16 cellular contexts compared by ENCODE assay signal in the genomic region with DNA sequence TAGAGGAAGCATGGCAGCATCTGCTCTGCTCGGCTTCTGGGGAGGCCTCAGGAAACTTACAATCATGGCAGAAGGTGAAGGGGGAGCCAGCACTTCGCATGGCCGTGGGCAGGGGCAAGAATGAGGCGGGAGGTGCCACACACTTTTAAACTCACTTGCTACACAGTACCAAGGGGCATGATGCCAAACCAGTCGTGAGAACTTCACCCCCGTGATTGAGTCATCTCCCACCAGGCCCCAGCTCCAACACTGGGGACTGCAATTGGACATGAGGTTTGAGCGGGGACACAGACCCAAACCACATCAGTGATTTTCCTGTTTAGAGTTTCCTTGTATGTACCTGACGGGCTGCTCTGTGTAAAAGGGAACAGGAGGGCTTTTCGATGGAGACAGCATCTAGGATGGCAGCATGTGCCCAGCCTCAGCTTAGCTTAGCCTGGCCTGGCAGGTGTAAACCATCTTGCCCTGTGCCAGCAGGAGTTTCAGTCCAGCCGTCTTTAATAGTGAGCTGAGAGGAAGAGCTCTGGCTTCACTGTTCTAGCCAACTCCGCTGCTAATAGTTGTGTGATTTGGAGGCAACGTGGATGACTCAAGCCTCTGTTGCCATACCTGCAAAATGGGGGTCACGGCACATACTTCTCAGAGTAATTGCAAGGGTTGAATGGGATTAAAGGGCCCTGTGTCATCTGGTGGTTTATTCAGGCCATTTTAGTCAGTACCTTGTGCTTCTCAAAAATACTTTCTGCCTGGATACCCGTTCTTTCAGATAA.
DNase-seq lines count a peak whose midpoint lies in the region; ATAC-seq, FAIRE-seq and TF ChIP-seq lines count a peak whose summit lies in the region.
"Had no signal": no experiment of that assay in that cellular context is flagged by ENCODE, and none has a peak within 500 bp of the region (broad histone marks: within the 10 kb centered on the region; RNA-seq: fewer than 3 reads in every experiment).

No MANE protein-coding gene starts in this region.

- no peak overlapping the region for H3K27ac Mint-ChIP-seq in GM23338
- H3K27ac Mint-ChIP-seq in astrocyte (ENCODE audit: unreplicated experiment), result peak overlapping the region; percentile 81
- H3K27ac Mint-ChIP-seq: memory B cell had no signal

- no peaks in the 10 kb centered on the region for H3K36me3 Mint-ChIP-seq in GM23338 (ENCODE audit: low read depth)
- H3K36me3 Mint-ChIP-seq in astrocyte (ENCODE audit: low read depth, unreplicated experiment), result peaks cover 12% of the 10 kb centered on the region
- H3K36me3 Mint-ChIP-seq: memory B cell had no signal

- H3K27me3 ChIP-seq in GM23338 (ENCODE audit: insufficient read depth) (no peaks in the 10 kb centered on the region), astrocyte (ENCODE audit: insufficient read depth, low read length) (no peaks in the 10 kb centered on the region)

- H3K79me2 ChIP-seq in GM23338 (replicated peaks; ENCODE audit: insufficient read depth) (no peaks in the 10 kb centered on the region), astrocyte (ENCODE audit: insufficient read depth, low read length) (peaks cover 60% of the 10 kb centered on the region)

- H3K4me1 Mint-ChIP-seq in GM23338 (peaks cover 25% of the 10 kb centered on the region), astrocyte (ENCODE audit: low read depth, unreplicated experiment) (peaks cover 46% of the 10 kb centered on the region)

- peaks cover 9% of the 10 kb centered on the region; the same call in 1 of the 2 replicates for H4K20me1 ChIP-seq in GM23338 (replicated peaks; ENCODE audit: insufficient read depth)
- H4K20me1 ChIP-seq in astrocyte (ENCODE audit: insufficient read depth, low read length), result peaks cover 24% of the 10 kb centered on the region

- DNase-seq in GM23338 (ENCODE audit: low spot score) (no peak), astrocyte (ENCODE audit: low read depth) (peak; percentile 65), foreskin fibroblast (peak; percentile 17 to 56), stromal cell of bone marrow (ENCODE audit: low read depth) (peak; percentile 22), SW480 (ENCODE audit: low spot score) (no peak)
- DNase-seq in activated effector memory CD4-positive, alpha-beta T cell treated with Interleukin-2 at 50 U/mL for 16 hours, result no peak
- DNase-seq: activated CD4-positive, alpha-beta T cell treated with anti-CD3 and anti-CD28 coated beads, Interleukin-2, amount 50 U/mL, for 48 hours; foreskin melanocyte; NCI-H2171 treated with DMSO at 0.1 percent for 48 hours; stimulated activated naive CD8-positive, alpha-beta T cell treated with anti-CD3 and anti-CD28 coated beads, Interleukin-15, Interleukin-2, amounts not matched to agents 100 U/mL and 50 U/mL, for 24 hours had no signal

- H3K27ac ChIP-seq in GM23338 (ENCODE audit: low read depth) (0 out of 2 replicates have a peak overlapping the region, but pooled peaks have one; percentile 14), astrocyte (ENCODE audit: low read depth, low read length) (peak overlapping the region; percentile 33)

- peaks cover 6% of the 10 kb centered on the region for H3K27me3 Mint-ChIP-seq in GM23338 (ENCODE audit: insufficient read depth, low read depth, poor library complexity)
- no peaks in the 10 kb centered on the region for H3K27me3 Mint-ChIP-seq in astrocyte (ENCODE audit: low read depth, unreplicated experiment)

- H3K9me3 ChIP-seq in astrocyte (ENCODE audit: insufficient read depth, low read depth, low read length), result no peaks in the 10 kb centered on the region

- H3K4me1 ChIP-seq in GM23338 (ENCODE audit: insufficient read depth), result 0 out of 2 replicates have a peak, but pooled peaks cover 4% of the 10 kb centered on the region
- peaks cover 43% of the 10 kb centered on the region for H3K4me1 ChIP-seq in astrocyte (ENCODE audit: insufficient read depth, low read length)

- H3F3A ChIP-seq in GM23338 (replicated peaks; ENCODE audit: low read depth), result no peaks in the 10 kb centered on the region

- no peak overlapping the region for H3K4me3 ChIP-seq in GM23338
- H3K4me3 ChIP-seq in astrocyte (ENCODE audit: insufficient read depth, low read depth, low read length), result no peak overlapping the region
- no peak overlapping the region for H3K4me3 ChIP-seq in foreskin fibroblast (ENCODE audit: low read depth in 1 of 2, low read length in 2 of 2)
- H3K4me3 ChIP-seq: skin epidermis had no signal

- no peak for TF ChIP-seq CTCF in GM23338 (conservative IDR thresholded peaks at IDR 0.05; ENCODE audit: low read depth in 2 of 2)
- TF ChIP-seq CTCF in astrocyte (IDR thresholded peaks at IDR 0.05; ENCODE audit: insufficient read depth, low read depth, low read length), result no peak
- no peak for TF ChIP-seq CTCF in foreskin fibroblast (IDR thresholded peaks at IDR 0.05; ENCODE audit: low read depth, low read length)

- H2AFZ ChIP-seq in GM23338, result no peak overlapping the region
- no peak overlapping the region for H2AFZ ChIP-seq in astrocyte (ENCODE audit: low read depth, low read length)

- ATAC-seq in GM23338, result no peak
- ATAC-seq in GM21515 (IDR thresholded peaks at IDR 0.05; ENCODE audit: unreplicated experiment), result no peak
- ATAC-seq in GM21529 (IDR thresholded peaks at IDR 0.05; ENCODE audit: unreplicated experiment), result no peak
- ATAC-seq: stimulated activated naive CD8-positive, alpha-beta T cell treated with anti-CD3 and anti-CD28 coated beads, Interleukin-15, Interleukin-2, amounts not matched to agents 100 U/mL and 50 U/mL, for 24 hours had no signal

- H3K4me2 ChIP-seq in GM23338 (no peak overlapping the region), astrocyte (ENCODE audit: low read length) (peak overlapping the region; percentile 21)

- no peaks in the 10 kb centered on the region for H3K9me3 Mint-ChIP-seq in GM23338
- H3K9me3 Mint-ChIP-seq in astrocyte (ENCODE audit: unreplicated experiment), result no peaks in the 10 kb centered on the region
- H3K9me3 Mint-ChIP-seq: memory B cell had no signal

- no peak overlapping the region for H3K4me3 Mint-ChIP-seq in GM23338
- no peak overlapping the region for H3K4me3 Mint-ChIP-seq in astrocyte (ENCODE audit: unreplicated experiment)
- H3K4me3 Mint-ChIP-seq: memory B cell had no signal

- H3K36me3 ChIP-seq in GM23338 (ENCODE audit: insufficient read depth) (no peaks in the 10 kb centered on the region), astrocyte (ENCODE audit: insufficient read depth, low read length) (no peaks in the 10 kb centered on the region)

- peak overlapping the region; percentile 29 for H3K9ac ChIP-seq in astrocyte (ENCODE audit: low read length)

- H3K9me2 ChIP-seq in GM23338 (ENCODE audit: insufficient read depth), result no peaks in the 10 kb centered on the region

- no peak for FAIRE-seq in astrocyte (lab: Jason Lieb, UNC)
- FAIRE-seq: GM12892, HTR-8/SVneo had no signal

TF ChIP-seq in GM23338, 12 proteins besides CTCF, POLR2A, EP300 and RAD21:
- TF ChIP-seq EZH2phosphoT487 (IDR thresholded peaks at IDR 0.05; ENCODE audit: unreplicated experiment) (no peak), ZNF114 (CRISPR knock-in tag; IDR thresholded peaks at IDR 0.05) (no peak), JUNB (IDR thresholded peaks at IDR 0.05; ENCODE audit: unreplicated experiment) (no peak), ZNF331 (CRISPR knock-in tag; IDR thresholded peaks at IDR 0.05; ENCODE audit: low read depth) (no peak)
TF ChIP-seq in GM23338: peak in this region for 0.

Comparison
In these comparisons a context has a peak if more than half of its experiments do, and no peak if none do; other contexts are left out.
1. DNase-seq: peak in astrocyte (single experiment), foreskin fibroblast (2 of 2) and stromal cell of bone marrow (single experiment); none in GM23338 (single experiment), activated effector memory CD4-positive, alpha-beta T cell treated with Interleukin-2 at 50 U/mL for 16 hours (single experiment) and SW480 (single experiment).